In genomic region chr13:79270859-79271258, GRCh38 we compare ENCODE assay signal across 28 cellular contexts.
"Had no signal": no experiment of that assay in that cellular context is flagged by ENCODE, and none has a peak within 500 bp of the region (broad histone marks: within the 10 kb centered on the region; RNA-seq: fewer than 3 reads in every experiment).

No MANE protein-coding gene starts in this region.

- H3K36me3 ChIP-seq: heart right ventricle, lower lobe of right lung, neutrophil, right atrium auricular region, stomach, thoracic aorta, tibial artery, upper lobe of right lung had no signal

- H3K4me3 Mint-ChIP-seq: naive thymus-derived CD4-positive, alpha-beta T cell; nephron; neural crest cell; stimulated activated naive B cell treated with anti-CD40 and anti-IgM and Interleukin-4, amounts not matched to agents 10 μg/mL and 1 μg/mL and 100 μg/mL, for 72 hours had no signal

- H3K4me1 ChIP-seq: heart right ventricle, parathyroid adenoma, right atrium auricular region, tibial artery, upper lobe of right lung had no signal

- H3K27ac Mint-ChIP-seq: naive thymus-derived CD4-positive, alpha-beta T cell; nephron; stimulated activated naive B cell treated with anti-CD40 and anti-IgM and Interleukin-4, amounts not matched to agents 10 μg/mL and 1 μg/mL and 100 μg/mL, for 72 hours had no signal

- H3K4me3 ChIP-seq: heart right ventricle, hepatocyte, lower lobe of right lung, mucosa of descending colon, right atrium auricular region, skin epidermis, stomach, thoracic aorta, tibial artery, upper lobe of right lung had no signal

- H2AFZ ChIP-seq: hepatocyte, parathyroid adenoma had no signal

- H3K79me2 ChIP-seq: hepatocyte, parathyroid adenoma had no signal

- H3K27ac ChIP-seq: heart right ventricle, hepatocyte, lower lobe of right lung, neutrophil, parathyroid adenoma, right atrium auricular region, skin epidermis, stomach, thoracic aorta, tibial artery, upper lobe of right lung had no signal

- H3K4me1 Mint-ChIP-seq: naive thymus-derived CD4-positive, alpha-beta T cell; nephron; stimulated activated naive B cell treated with anti-CD40 and anti-IgM and Interleukin-4, amounts not matched to agents 10 μg/mL and 1 μg/mL and 100 μg/mL, for 72 hours had no signal

- H3K9me3 ChIP-seq: lower lobe of right lung, mucosa of descending colon, neutrophil, thoracic aorta, tibial artery, upper lobe of right lung had no signal

- DNase-seq: heart right ventricle; islet precursor cell; left ventricle myocardium superior; lower lobe of right lung; mammary epithelial cell; midbrain; mucosa of descending colon; naive thymus-derived CD4-positive, alpha-beta T cell; occipital lobe; stimulated activated CD4-positive, alpha-beta T cell treated with anti-CD3 and anti-CD28 coated beads, Interleukin-12 subunit alpha, Interleukin-12 subunit beta, amount 100 ng/mL, for 4 hours; stimulated activated CD4-positive, alpha-beta T cell treated with anti-CD3 and anti-CD28 coated beads, Interleukin-15, amount 100 ng/mL, for 24 hours; stimulated activated CD4-positive, alpha-beta T cell treated with anti-CD3 and anti-CD28 coated beads, Interleukin-2, amount 100 ng/mL, for 24 hours; stimulated activated CD4-positive, alpha-beta T cell treated with anti-CD3 and anti-CD28 coated beads, Interleukin-4, amount 100 ng/mL, for 1 hour; stimulated activated naive B cell treated with anti-CD40 and anti-IgM and Interleukin-4, amounts not matched to agents 10 μg/mL and 1 μg/mL and 100 μg/mL, for 72 hours; stimulated activated naive CD8-positive, alpha-beta T cell treated with anti-CD3 and anti-CD28 coated beads, Interleukin-15, Interleukin-2, amounts not matched to agents 100 U/mL and 50 U/mL, for 24 hours; stomach; tibial artery; trophoblast cell; upper lobe of right lung had no signal

- H3K27me3 ChIP-seq: heart right ventricle, hepatocyte, neutrophil, right atrium auricular region, stomach, tibial artery, upper lobe of right lung had no signal

- ATAC-seq: heart right ventricle; left ventricle myocardium superior; mucosa of descending colon; naive thymus-derived CD4-positive, alpha-beta T cell; sciatic nerve; stimulated activated naive B cell treated with anti-CD40 and anti-IgM and Interleukin-4, amounts not matched to agents 10 μg/mL and 1 μg/mL and 100 μg/mL, for 72 hours; stimulated activated naive CD8-positive, alpha-beta T cell treated with anti-CD3 and anti-CD28 coated beads, Interleukin-15, Interleukin-2, amounts not matched to agents 100 U/mL and 50 U/mL, for 24 hours; upper lobe of right lung had no signal

- H3K4me2 ChIP-seq: hepatocyte had no signal

- H3K9ac ChIP-seq: parathyroid adenoma had no signal

- H3K36me3 Mint-ChIP-seq: naive thymus-derived CD4-positive, alpha-beta T cell; stimulated activated naive B cell treated with anti-CD40 and anti-IgM and Interleukin-4, amounts not matched to agents 10 μg/mL and 1 μg/mL and 100 μg/mL, for 72 hours had no signal
